Comparison of ENCODE assay signal across 8 cellular contexts in genomic region chr1:15272009-15272781, GRCh38. TPM values are rescaled to one million over a fixed set of nuclear protein-coding genes. Genes with fewer than 3 reads are reported as not detected.
A peak's percentile ranks its signal among the peaks of the same experiment; 100 is the strongest.
DNase-seq lines count a peak whose midpoint lies in the region; ATAC-seq and TF ChIP-seq lines count a peak whose summit lies in the region.

No MANE protein-coding gene starts in this region.

- no peaks in the 10 kb centered on the region for H3K36me3 Mint-ChIP-seq in T-helper 2 cell treated with Interferon-gamma antibody and Interleukin-4, amounts not matched to agents 5 μg/mL and 100 μg/mL, for 36 hours (ENCODE audit: low read depth)
- no peaks in the 10 kb centered on the region for H3K36me3 Mint-ChIP-seq in stimulated activated memory B cell treated with anti-CD40 and anti-IgM and Interleukin-4, amounts not matched to agents 10 μg/mL and 1 μg/mL and 100 μg/mL, for 72 hours

- peaks cover 17% of the 10 kb centered on the region for H3K27me3 ChIP-seq in ACC112 (ENCODE audit: insufficient read depth, low read length)

- H3K4me1 Mint-ChIP-seq in T-helper 2 cell treated with Interferon-gamma antibody and Interleukin-4, amounts not matched to agents 5 μg/mL and 100 μg/mL, for 36 hours (ENCODE audit: low read depth) = peaks cover 3% of the 10 kb centered on the region
- H3K4me1 Mint-ChIP-seq in stimulated activated memory B cell treated with anti-CD40 and anti-IgM and Interleukin-4, amounts not matched to agents 10 μg/mL and 1 μg/mL and 100 μg/mL, for 72 hours = peaks cover 4% of the 10 kb centered on the region

- H3K9me3 Mint-ChIP-seq in T-helper 2 cell treated with Interferon-gamma antibody and Interleukin-4, amounts not matched to agents 5 μg/mL and 100 μg/mL, for 36 hours = no peaks in the 10 kb centered on the region
- peaks cover 3% of the 10 kb centered on the region for H3K9me3 Mint-ChIP-seq in stimulated activated memory B cell treated with anti-CD40 and anti-IgM and Interleukin-4, amounts not matched to agents 10 μg/mL and 1 μg/mL and 100 μg/mL, for 72 hours

- no peaks in the 10 kb centered on the region for H3K4me1 ChIP-seq in ACC112 (ENCODE audit: control insufficient read depth, insufficient read depth, low read length, unreplicated experiment)

- no peak for TF ChIP-seq POLR2A in lower leg skin (IDR thresholded peaks at IDR 0.05)

- no peaks in the 10 kb centered on the region for H3K79me2 ChIP-seq in ACC112 (ENCODE audit: control insufficient read depth, insufficient read depth, low read length, unreplicated experiment)

- peak; percentile 58 for ATAC-seq in stimulated activated memory B cell treated with anti-CD40 and anti-IgM and Interleukin-4, amounts not matched to agents 10 μg/mL and 1 μg/mL and 100 μg/mL, for 72 hours
- no peak for ATAC-seq in HG03039 (IDR thresholded peaks at IDR 0.05; ENCODE audit: unreplicated experiment)

- TF ChIP-seq CTCF in GM12865 (IDR thresholded peaks at IDR 0.05; ENCODE audit: insufficient read depth, low read depth, low read length, missing control alignments) = peak; percentile 74
- TF ChIP-seq CTCF in lower leg skin (IDR thresholded peaks at IDR 0.05) = peak in 1 of 3 donors; percentile 61

- WGBS in lower leg skin, 2 donors = 37 to 58% methylated on average over 15 to 26 of the region's 26 CpGs

- H3K27ac Mint-ChIP-seq in T-helper 2 cell treated with Interferon-gamma antibody and Interleukin-4, amounts not matched to agents 5 μg/mL and 100 μg/mL, for 36 hours = no peak overlapping the region
- no peak overlapping the region for H3K27ac Mint-ChIP-seq in stimulated activated memory B cell treated with anti-CD40 and anti-IgM and Interleukin-4, amounts not matched to agents 10 μg/mL and 1 μg/mL and 100 μg/mL, for 72 hours

- H3K4me3 ChIP-seq in ACC112 (ENCODE audit: low read depth, low read length) = 0 out of 2 replicates have a peak overlapping the region, but pooled peaks have one; percentile 14
- no peak overlapping the region for H3K4me3 ChIP-seq in GM12865 (ENCODE audit: low read depth, low read length)
- H3K4me3 ChIP-seq in lower leg skin (ENCODE audit: low read depth, poor library complexity, severe bottlenecking) = no peak overlapping the region

- no peak overlapping the region for H2AFZ ChIP-seq in ACC112 (ENCODE audit: low read length, unreplicated experiment)

- intact Hi-C loops in lower leg skin (cut with DNase I; ENCODE audit: low total_unique reads) = loop anchor here (10.0 kb wide), 1 partner anchor 117 kb away; the partner anchor contains the start of gene TMEM51

- H3K36me3 ChIP-seq in ACC112 (ENCODE audit: insufficient read depth, low read length) = no peaks in the 10 kb centered on the region

- H3K4me3 Mint-ChIP-seq in T-helper 2 cell treated with Interferon-gamma antibody and Interleukin-4, amounts not matched to agents 5 μg/mL and 100 μg/mL, for 36 hours = no peak overlapping the region
- H3K4me3 Mint-ChIP-seq in stimulated activated memory B cell treated with anti-CD40 and anti-IgM and Interleukin-4, amounts not matched to agents 10 μg/mL and 1 μg/mL and 100 μg/mL, for 72 hours = no peak overlapping the region

- H3K27me3 Mint-ChIP-seq in T-helper 2 cell treated with Interferon-gamma antibody and Interleukin-4, amounts not matched to agents 5 μg/mL and 100 μg/mL, for 36 hours (ENCODE audit: low read depth) = peaks cover 18% of the 10 kb centered on the region
- H3K27me3 Mint-ChIP-seq in stimulated activated memory B cell treated with anti-CD40 and anti-IgM and Interleukin-4, amounts not matched to agents 10 μg/mL and 1 μg/mL and 100 μg/mL, for 72 hours = peaks cover 48% of the 10 kb centered on the region

- no peak overlapping the region for H3K27ac ChIP-seq in ACC112 (ENCODE audit: low read depth, low read length)

- DNase-seq in GM12865 (ENCODE audit: low read depth) (peak; percentile 71), NCI-H146 treated with DMSO at 0.1 percent for 48 hours (lab: John Stamatoyannopoulos, UW; ENCODE audit: unreplicated experiment) (peak; percentile 38), dermis blood vessel endothelial cell (peak; percentile 81), lower leg skin (ENCODE audit: low spot score in 2 of 2) (peak; percentile 55 to 81)
- DNase-seq in T-helper 2 cell treated with Interferon-gamma antibody and Interleukin-4, amounts not matched to agents 5 μg/mL and 100 μg/mL, for 36 hours (ENCODE audit: low spot score) = peak; percentile 25

RNA-seq across cellular contexts. Expression of gene FHAD1, which starts 25.2 kb away (rescaled TPM):
- total RNA-seq in dermis blood vessel endothelial cell (under 0.01 and 0.23 TPM in 2 replicates), lower leg skin (1 to 10 TPM in 1 of 4 donors, under 1 TPM in 1, not detected in 2; 0.52 to 2.0 TPM)

Comparison
In these comparisons a context has a peak if more than half of its experiments do, and no peak if none do; other contexts are left out.
1. DNase-seq: peak in every context shown above with its lines; median percentile 81 in dermis blood vessel endothelial cell; 71 in GM12865; 68 in lower leg skin; 38 in NCI-H146 treated with DMSO at 0.1 percent for 48 hours; 25 in T-helper 2 cell treated with Interferon-gamma antibody and Interleukin-4, amounts not matched to agents 5 μg/mL and 100 μg/mL, for 36 hours.